Comparison of ENCODE assay signal across 8 cellular contexts in the genomic region with DNA sequence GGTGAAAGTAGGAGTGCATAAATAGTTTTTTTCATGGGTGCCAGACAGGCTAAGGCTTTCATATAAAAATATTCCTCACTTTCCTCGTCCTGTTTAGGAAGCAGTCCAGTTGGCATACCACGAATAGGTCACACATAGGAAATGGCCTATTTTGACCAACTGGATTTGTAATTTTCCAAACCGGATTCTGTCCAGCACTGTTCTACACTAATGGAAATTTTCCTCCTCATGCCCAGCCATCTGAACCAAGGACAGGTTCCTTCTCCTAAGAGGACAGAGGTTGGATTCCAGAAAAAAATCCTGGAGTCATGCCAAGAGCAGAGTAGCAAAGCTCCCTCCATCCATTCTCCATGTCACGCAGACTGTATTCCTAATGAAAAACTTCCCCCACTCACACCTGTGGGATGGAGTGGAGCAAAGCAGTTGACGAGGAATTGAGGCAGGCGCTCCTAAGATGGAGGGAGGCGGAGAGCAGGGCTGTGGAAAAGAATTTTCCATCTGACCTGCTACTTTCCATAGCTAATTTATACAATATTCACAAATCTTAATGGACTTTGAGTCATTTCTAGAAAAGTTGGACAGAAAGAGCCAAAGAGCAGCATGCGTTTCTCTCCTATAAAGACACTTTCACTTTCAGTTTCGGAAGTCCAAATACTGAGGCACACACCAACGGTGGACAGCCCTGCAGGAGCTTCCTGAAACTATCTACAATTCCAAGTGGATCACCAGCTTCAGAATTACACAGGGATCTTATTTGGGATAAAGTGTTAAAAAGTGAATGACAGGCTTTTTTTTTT. TPM values are rescaled to one million over a fixed set of nuclear protein-coding genes. Genes with fewer than 3 reads are reported as not detected.
A peak's percentile ranks its signal among the peaks of the same experiment; 100 is the strongest.
DNase-seq lines count a peak whose midpoint lies in the region; ATAC-seq and TF ChIP-seq lines count a peak whose summit lies in the region.

No MANE protein-coding gene starts in this region.

- no peaks in the 10 kb centered on the region for H3K9me3 ChIP-seq in right lobe of liver

- in situ Hi-C loops in astrocyte of the spinal cord (cut with HindIII; ENCODE audit: low sequenced_read_pairs), result no loop called here

- ATAC-seq in activated T-cell treated with anti-CD3 and anti-CD28 coated beads, Interleukin-2, amount 50 U/mL, for 72 hours (replicated peaks in 1 of 2), result no peak
- ATAC-seq in right lobe of liver, result peak; percentile 67 to 75 (median 69)
- ATAC-seq in GM19397 (IDR thresholded peaks at IDR 0.05; ENCODE audit: unreplicated experiment), result no peak
- no peak for ATAC-seq in GM18520 (IDR thresholded peaks at IDR 0.05; ENCODE audit: unreplicated experiment)
- no peak for ATAC-seq in GM19455 (IDR thresholded peaks at IDR 0.05; ENCODE audit: unreplicated experiment)

- no peaks in the 10 kb centered on the region for H3K36me3 ChIP-seq in right lobe of liver

- H3K27me3 Mint-ChIP-seq in activated T-cell treated with anti-CD3 and anti-CD28 coated beads, Interleukin-2, amount 50 U/mL, for 72 hours (ENCODE audit: low read depth), result no peaks in the 10 kb centered on the region
- H3K27me3 Mint-ChIP-seq in type B pancreatic cell, result no peaks in the 10 kb centered on the region

- no peak for TF ChIP-seq CTCF in astrocyte of the spinal cord (IDR thresholded peaks at IDR 0.05; ENCODE audit: low read depth, low read length)
- no peak for TF ChIP-seq CTCF in right lobe of liver (IDR thresholded peaks at IDR 0.05)
- no peak for TF ChIP-seq CTCF in type B pancreatic cell (conservative IDR thresholded peaks at IDR 0.05)

- no peak for TF ChIP-seq POLR2A in right lobe of liver (IDR thresholded peaks at IDR 0.05)

- peak overlapping the region; percentile 9 to 65 (median 53) for H3K27ac ChIP-seq in right lobe of liver

- intact Hi-C loops in right lobe of liver (cut with DNase I), result no loop called here

- 43% methylated on average over 10 of the region's 10 CpGs for WGBS in right lobe of liver (ENCODE audit: insufficient coverage, low coverage, low lambda C conversion rate, missing lambda C conversion rate)

- no peak for DNase-seq in activated T-cell treated with anti-CD3 and anti-CD28 coated beads, Interleukin-2, amount 50 U/mL, for 72 hours
- no peak for DNase-seq in activated T-cell treated with anti-CD3 and anti-CD28 coated beads, Interleukin-2, amount 50 U/mL, for 1 hour
- DNase-seq in astrocyte of the spinal cord (ENCODE audit: low read depth, low spot score), result peak; percentile 47
- no peak for DNase-seq in right lobe of liver
- DNase-seq in type B pancreatic cell (ENCODE audit: extremely low spot score, unreplicated experiment), result no peak

- H3K27ac Mint-ChIP-seq in activated T-cell treated with anti-CD3 and anti-CD28 coated beads, Interleukin-2, amount 50 U/mL, for 72 hours, result peak overlapping the region; percentile 83
- H3K27ac Mint-ChIP-seq in type B pancreatic cell, result peak overlapping the region; percentile 50

- peaks cover 0 to 1% of the 10 kb centered on the region in 2 donors for H3K36me3 Mint-ChIP-seq in activated T-cell treated with anti-CD3 and anti-CD28 coated beads, Interleukin-2, amount 50 U/mL, for 72 hours (ENCODE audit: insufficient read depth in 2 of 2)
- H3K36me3 Mint-ChIP-seq in type B pancreatic cell, result peaks cover 15% of the 10 kb centered on the region

- peaks cover 0 to 10% (median 4%) of the 10 kb centered on the region in 4 donors for H3K4me1 ChIP-seq in right lobe of liver

- no peaks in the 10 kb centered on the region for H3K27me3 ChIP-seq in right lobe of liver

- H3K4me3 ChIP-seq in astrocyte of the spinal cord (ENCODE audit: low read depth, low read length) (no peak overlapping the region), right lobe of liver (peak overlapping the region; percentile 25 to 54 (median 44))

- peak overlapping the region; percentile 43 to 61 for H3K4me3 Mint-ChIP-seq in activated T-cell treated with anti-CD3 and anti-CD28 coated beads, Interleukin-2, amount 50 U/mL, for 72 hours
- no peak overlapping the region for H3K4me3 Mint-ChIP-seq in type B pancreatic cell

- H3K9me3 Mint-ChIP-seq in activated T-cell treated with anti-CD3 and anti-CD28 coated beads, Interleukin-2, amount 50 U/mL, for 72 hours, result no peaks in the 10 kb centered on the region
- no peaks in the 10 kb centered on the region for H3K9me3 Mint-ChIP-seq in type B pancreatic cell

- H3K4me1 Mint-ChIP-seq in activated T-cell treated with anti-CD3 and anti-CD28 coated beads, Interleukin-2, amount 50 U/mL, for 72 hours (ENCODE audit: low read depth), result peaks cover 20% of the 10 kb centered on the region
- H3K4me1 Mint-ChIP-seq in type B pancreatic cell (ENCODE audit: unreplicated experiment), result peaks cover 22% of the 10 kb centered on the region

RNA-seq across cellular contexts. Expression of gene PANK2, which starts 43.3 kb away (rescaled TPM):
- 10 to 100 TPM; 60.6 to 67.4 TPM for total RNA-seq in activated T-cell treated with anti-CD3 and anti-CD28 coated beads, Interleukin-2, amount 50 U/mL, for 72 hours
- total RNA-seq in right lobe of liver (10 to 100 TPM; 13.0 to 17.8 (median 13.8) TPM), type B pancreatic cell (ENCODE audit: low replicate concordance) (38.9 and 55.3 TPM in 2 replicates)

Comparison
In these comparisons a context has a peak if more than half of its experiments do, and no peak if none do; other contexts are left out.
1. ATAC-seq: peak in right lobe of liver (4 of 4); none in activated T-cell treated with anti-CD3 and anti-CD28 coated beads, Interleukin-2, amount 50 U/mL, for 72 hours (0 of 2), GM19397 (single experiment), GM18520 (single experiment) and GM19455 (single experiment).